9 cellular contexts compared by ENCODE assay signal in genomic region chrX:39969099-39969825, GRCh38.
DNase-seq lines count a peak whose midpoint lies in the region; TF ChIP-seq lines count a peak whose summit lies in the region.
"Had no signal": no experiment of that assay in that cellular context is flagged by ENCODE, and none has a peak within 500 bp of the region (broad histone marks: within the 10 kb centered on the region; RNA-seq: fewer than 3 reads in every experiment).

No MANE protein-coding gene starts in this region.

- H3K27me3 Mint-ChIP-seq in activated T-helper 2 cell treated with anti-CD3 and anti-CD28 coated beads, Interferon-gamma antibody, Interleukin-2, Interleukin-4, amounts not matched to agents 10 μg/mL and 5 μg/mL and 100 μg/mL, durations not matched to agents 14 hours and 24 hours and 36 hours (ENCODE audit: low read depth): no peaks in the 10 kb centered on the region
- peaks cover 88% of the 10 kb centered on the region for H3K27me3 Mint-ChIP-seq in nephron progenitor cell (ENCODE audit: low read depth, poor library complexity)

- no peak for TF ChIP-seq POLR2A in ovary (IDR thresholded peaks at IDR 0.05)

- H3K4me1 Mint-ChIP-seq in activated T-helper 2 cell treated with anti-CD3 and anti-CD28 coated beads, Interferon-gamma antibody, Interleukin-2, Interleukin-4, amounts not matched to agents 10 μg/mL and 5 μg/mL and 100 μg/mL, durations not matched to agents 14 hours and 24 hours and 36 hours (ENCODE audit: low read depth): peaks cover 7% of the 10 kb centered on the region
- H3K4me1 Mint-ChIP-seq in nephron progenitor cell: peaks cover 30% of the 10 kb centered on the region

- intact Hi-C loops in activated T-helper 2 cell treated with anti-CD3 and anti-CD28 coated beads, Interferon-gamma antibody, Interleukin-2, Interleukin-4, amounts not matched to agents 10 μg/mL and 5 μg/mL and 100 μg/mL, durations not matched to agents 14 hours and 24 hours and 36 hours (cut with micrococcal nuclease): no loop called here
- intact Hi-C loops in ovary (cut with DNase I): no loop called here

- H3K27me3 ChIP-seq in HAP-1 (ENCODE audit: low read depth) (no peaks in the 10 kb centered on the region), ovary (no peaks in the 10 kb centered on the region)
- H3K27me3 ChIP-seq: esophagus squamous epithelium had no signal

- no peak overlapping the region for H3K27ac ChIP-seq in ovary

- DNase-seq in HAP-1 (ENCODE audit: low spot score in 2 of 2) (peak; percentile 38 to 59), NCI-H2227 treated with DMSO at 0.1 percent for 48 hours (lab: John Stamatoyannopoulos, UW) (peak; percentile 50), nephron progenitor cell (peak; percentile 71), ovary (no peak), NCI-H82 treated with DMSO at 0.1 percent for 48 hours (lab: John Stamatoyannopoulos, UW; ENCODE audit: unreplicated experiment) (no peak), hippocampal formation (lab: John Stamatoyannopoulos, UW) (no peak)
- DNase-seq in activated T-helper 2 cell treated with anti-CD3 and anti-CD28 coated beads, Interferon-gamma antibody, Interleukin-2, Interleukin-4, amounts not matched to agents 10 μg/mL and 5 μg/mL and 100 μg/mL, durations not matched to agents 14 hours and 24 hours and 36 hours (ENCODE audit: low spot score): peak; percentile 17
- no peak for DNase-seq in central memory CD4-positive, alpha-beta T cell
- DNase-seq: esophagus squamous epithelium had no signal

- 60 to 67% (median 65%) methylated on average over 16 of the region's 16 CpGs for WGBS in ovary, 3 donors

- H3K4me1 ChIP-seq in HAP-1 (peaks cover 10% of the 10 kb centered on the region), ovary (ENCODE audit: insufficient read depth) (no peaks in the 10 kb centered on the region)

- peaks cover 10% of the 10 kb centered on the region for H3K9me3 Mint-ChIP-seq in activated T-helper 2 cell treated with anti-CD3 and anti-CD28 coated beads, Interferon-gamma antibody, Interleukin-2, Interleukin-4, amounts not matched to agents 10 μg/mL and 5 μg/mL and 100 μg/mL, durations not matched to agents 14 hours and 24 hours and 36 hours
- H3K9me3 Mint-ChIP-seq in nephron progenitor cell: peaks cover 64% of the 10 kb centered on the region

- no peak for TF ChIP-seq CTCF in nephron progenitor cell (IDR thresholded peaks at IDR 0.05)
- TF ChIP-seq CTCF in ovary (IDR thresholded peaks at IDR 0.05): no peak

- H3K4me3 ChIP-seq in HAP-1 (no peak overlapping the region), ovary (no peak overlapping the region)
- H3K4me3 ChIP-seq: esophagus squamous epithelium had no signal

- in situ Hi-C loops in HAP-1 (cut with MboI; ENCODE audit: low sequenced_read_pairs): no loop called here

- peak overlapping the region; percentile 58 for H3K27ac Mint-ChIP-seq in activated T-helper 2 cell treated with anti-CD3 and anti-CD28 coated beads, Interferon-gamma antibody, Interleukin-2, Interleukin-4, amounts not matched to agents 10 μg/mL and 5 μg/mL and 100 μg/mL, durations not matched to agents 14 hours and 24 hours and 36 hours
- H3K27ac Mint-ChIP-seq in nephron progenitor cell: no peak overlapping the region

- H3K9me3 ChIP-seq in HAP-1 (peaks cover 3% of the 10 kb centered on the region; the same call in 1 of the 2 replicates), ovary (no peaks in the 10 kb centered on the region)

- peaks cover 5% of the 10 kb centered on the region for H3K36me3 Mint-ChIP-seq in activated T-helper 2 cell treated with anti-CD3 and anti-CD28 coated beads, Interferon-gamma antibody, Interleukin-2, Interleukin-4, amounts not matched to agents 10 μg/mL and 5 μg/mL and 100 μg/mL, durations not matched to agents 14 hours and 24 hours and 36 hours (ENCODE audit: low read depth)
- H3K36me3 Mint-ChIP-seq in nephron progenitor cell (ENCODE audit: low read depth): no peaks in the 10 kb centered on the region

- H3K36me3 ChIP-seq in HAP-1 (replicated peaks): no peaks in the 10 kb centered on the region
- H3K36me3 ChIP-seq in ovary: no peaks in the 10 kb centered on the region
- H3K36me3 ChIP-seq: esophagus squamous epithelium had no signal

- TF ChIP-seq EP300 in ovary (IDR thresholded peaks at IDR 0.05): no peak

- no peak overlapping the region for H3K4me3 Mint-ChIP-seq in activated T-helper 2 cell treated with anti-CD3 and anti-CD28 coated beads, Interferon-gamma antibody, Interleukin-2, Interleukin-4, amounts not matched to agents 10 μg/mL and 5 μg/mL and 100 μg/mL, durations not matched to agents 14 hours and 24 hours and 36 hours (ENCODE audit: low read depth)
- no peak overlapping the region for H3K4me3 Mint-ChIP-seq in nephron progenitor cell

Comparison
In these comparisons a context has a peak if more than half of its experiments do, and no peak if none do; other contexts are left out.
1. DNase-seq: peak in HAP-1 (2 of 2), NCI-H2227 treated with DMSO at 0.1 percent for 48 hours (single experiment), activated T-helper 2 cell treated with anti-CD3 and anti-CD28 coated beads, Interferon-gamma antibody, Interleukin-2, Interleukin-4, amounts not matched to agents 10 μg/mL and 5 μg/mL and 100 μg/mL, durations not matched to agents 14 hours and 24 hours and 36 hours (single experiment) and nephron progenitor cell (single experiment); none in ovary (0 of 5), NCI-H82 treated with DMSO at 0.1 percent for 48 hours (single experiment), hippocampal formation (0 of 2) and central memory CD4-positive, alpha-beta T cell (single experiment).